Comparison of ENCODE assay signal across 1 cellular context in genomic region chr2:19358242-19359020, GRCh38.
TF ChIP-seq lines count a peak whose summit lies in the region.

Gene OSR1 (minus strand): TSS chr2:19358623. CDS start chr2:19353805, 4,818 bp downstream.

TF ChIP-seq in HEK293, 187 proteins besides CTCF, POLR2A, EP300 and RAD21 (continued from another document):
- peak; percentile 32 for TF ChIP-seq ZBTB11 (tag by site-specific recombination; conservative IDR thresholded peaks at IDR 0.05; ENCODE audit: low read depth)
- TF ChIP-seq ZNF341 (tag by site-specific recombination; IDR thresholded peaks at IDR 0.05; ENCODE audit: low read depth) = peak; percentile 27; the same call in 1 of the 2 replicates
- TF ChIP-seq ZXDB (tag by site-specific recombination; IDR thresholded peaks at IDR 0.05) = peak; percentile 29; the same call in 1 of the 2 replicates
- peak; percentile 64 for TF ChIP-seq ZBTB26 (tag by site-specific recombination; optimal IDR thresholded peaks at IDR 0.05)
- TF ChIP-seq ZNF335 (tag by site-specific recombination; conservative IDR thresholded peaks at IDR 0.05) = peak; percentile 88
- peak; percentile 36; the same call in 1 of the 2 replicates for TF ChIP-seq ZNF394 (tag by site-specific recombination; IDR thresholded peaks at IDR 0.05; ENCODE audit: borderline replicate concordance)
- TF ChIP-seq ZNF398 (tag by site-specific recombination; IDR thresholded peaks at IDR 0.05) = peak; percentile 42; the same call in 1 of the 2 replicates
- TF ChIP-seq, protein P1, sequence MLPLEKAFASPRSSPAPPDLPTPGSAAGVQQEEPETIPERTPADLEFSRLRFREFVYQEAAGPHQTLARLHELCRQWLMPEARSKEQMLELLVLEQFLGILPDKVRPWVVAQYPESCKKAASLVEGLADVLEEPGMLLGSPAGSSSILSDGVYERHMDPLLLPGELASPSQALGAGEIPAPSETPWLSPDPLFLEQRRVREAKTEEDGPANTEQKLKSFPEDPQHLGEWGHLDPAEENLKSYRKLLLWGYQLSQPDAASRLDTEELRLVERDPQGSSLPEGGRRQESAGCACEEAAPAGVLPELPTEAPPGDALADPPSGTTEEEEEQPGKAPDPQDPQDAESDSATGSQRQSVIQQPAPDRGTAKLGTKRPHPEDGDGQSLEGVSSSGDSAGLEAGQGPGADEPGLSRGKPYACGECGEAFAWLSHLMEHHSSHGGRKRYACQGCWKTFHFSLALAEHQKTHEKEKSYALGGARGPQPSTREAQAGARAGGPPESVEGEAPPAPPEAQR (tag by site-specific recombination; IDR thresholded peaks at IDR 0.05) = no peak
- TF ChIP-seq, protein P2, sequence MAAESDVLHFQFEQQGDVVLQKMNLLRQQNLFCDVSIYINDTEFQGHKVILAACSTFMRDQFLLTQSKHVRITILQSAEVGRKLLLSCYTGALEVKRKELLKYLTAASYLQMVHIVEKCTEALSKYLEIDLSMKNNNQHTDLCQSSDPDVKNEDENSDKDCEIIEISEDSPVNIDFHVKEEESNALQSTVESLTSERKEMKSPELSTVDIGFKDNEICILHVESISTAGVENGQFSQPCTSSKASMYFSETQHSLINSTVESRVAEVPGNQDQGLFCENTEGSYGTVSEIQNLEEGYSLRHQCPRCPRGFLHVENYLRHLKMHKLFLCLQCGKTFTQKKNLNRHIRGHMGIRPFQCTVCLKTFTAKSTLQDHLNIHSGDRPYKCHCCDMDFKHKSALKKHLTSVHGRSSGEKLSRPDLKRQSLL (tag by site-specific recombination; IDR thresholded peaks at IDR 0.05) = peak; percentile 78; the same call in 1 of the 2 replicates
- TF ChIP-seq YY1 (tag by site-specific recombination; IDR thresholded peaks at IDR 0.05) = no peak
- no peak for TF ChIP-seq ZSCAN16 (tag by site-specific recombination; IDR thresholded peaks at IDR 0.05)
- no peak for TF ChIP-seq ZNF549 (tag by site-specific recombination; IDR thresholded peaks at IDR 0.05)
- TF ChIP-seq BCL11B (tag by site-specific recombination; IDR thresholded peaks at IDR 0.05; ENCODE audit: low read depth) = no peak
- 0 out of 2 replicates have a peak, but pooled peaks have one; percentile 27 for TF ChIP-seq SP3 (tag by site-specific recombination; IDR thresholded peaks at IDR 0.05)
